ENCODE assay signal across 14 cellular contexts in genomic region chr17:53137919-53138318, GRCh38.
"Had no signal": no experiment of that assay in that cellular context is flagged by ENCODE, and none has a peak within 500 bp of the region (broad histone marks: within the 10 kb centered on the region; RNA-seq: fewer than 3 reads in every experiment).

No MANE protein-coding gene starts in this region.

- DNase-seq: mammary epithelial cell; naive thymus-derived CD4-positive, alpha-beta T cell; posterior cingulate gyrus; small intestine; stimulated activated CD4-positive, alpha-beta T cell treated with anti-CD3 and anti-CD28 coated beads, Interleukin-12 subunit alpha, Interleukin-12 subunit beta, amount 100 ng/mL, for 4 hours; stimulated activated naive CD4-positive, alpha-beta T cell; stomach; substantia nigra; trophoblast cell had no signal

- H3K36me3 ChIP-seq: gastroesophageal sphincter, neutrophil, right atrium auricular region, stomach, thoracic aorta had no signal

- H3K27ac ChIP-seq: gastroesophageal sphincter, hepatocyte, neutrophil, right atrium auricular region, stomach, thoracic aorta had no signal

- H2AFZ ChIP-seq: hepatocyte had no signal

- ATAC-seq: gastroesophageal sphincter; naive thymus-derived CD4-positive, alpha-beta T cell had no signal

- H3K27me3 ChIP-seq: gastroesophageal sphincter, hepatocyte, neutrophil, right atrium auricular region, stomach had no signal

- H3K4me2 ChIP-seq: hepatocyte had no signal

- H3K79me2 ChIP-seq: hepatocyte had no signal

- H3K4me3 ChIP-seq: gastroesophageal sphincter, hepatocyte, right atrium auricular region, stomach, thoracic aorta had no signal

- H3K9me3 ChIP-seq: gastroesophageal sphincter, neutrophil, right atrium auricular region, stomach, thoracic aorta had no signal

- H3K4me1 ChIP-seq: gastroesophageal sphincter, right atrium auricular region, stomach had no signal
